ENCODE assay signal across 8 cellular contexts in the genomic region with DNA sequence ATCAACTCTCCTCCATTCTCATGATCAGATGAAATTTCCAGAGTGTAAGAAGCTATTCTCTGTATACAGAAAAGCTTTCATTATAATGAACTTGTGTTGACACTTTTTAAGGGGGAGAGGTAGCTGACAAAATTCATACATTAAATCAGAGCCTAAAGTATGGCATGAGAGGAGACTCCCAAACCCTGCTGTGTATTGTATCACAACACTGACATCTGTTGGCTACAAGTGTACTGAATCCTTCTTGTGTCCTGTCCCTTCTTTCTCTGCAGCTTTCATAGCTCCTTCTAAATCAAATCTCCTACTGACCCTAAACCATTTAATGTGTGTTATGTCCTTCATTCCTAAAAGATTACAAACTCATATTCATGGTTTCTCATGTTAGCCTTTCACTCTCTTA.
A peak's percentile ranks its signal among the peaks of the same experiment; 100 is the strongest.
DNase-seq lines count a peak whose midpoint lies in the region; ATAC-seq and TF ChIP-seq lines count a peak whose summit lies in the region.

No MANE protein-coding gene starts in this region.

- ATAC-seq in natural killer cell treated with Interleukin-12 subunit alpha and Interleukin-12 subunit beta and Interleukin-15 and Interleukin-18, amount 100 ng/mL, for 72 hours, result no peak

- no peak overlapping the region for H3K27ac ChIP-seq in OCI-LY1 (ENCODE audit: low read depth, low read length, poor library complexity, severe bottlenecking)

- DNase-seq in DMS79 treated with DMSO at 0.1 percent for 48 hours (lab: John Stamatoyannopoulos, UW) (peak; percentile 73), HT1080 (ENCODE audit: low read depth) (peak; percentile 33), epithelial cell of proximal tubule (ENCODE audit: low read depth) (no peak), pons (ENCODE audit: low spot score) (peak; percentile 83), NOMO-1 treated with DMSO at 0.1 percent for 48 hours (lab: John Stamatoyannopoulos, UW; ENCODE audit: unreplicated experiment) (no peak)
- no peak for DNase-seq in natural killer cell treated with Interleukin-12 subunit alpha and Interleukin-12 subunit beta and Interleukin-15 and Interleukin-18, amount 100 ng/mL, for 72 hours (ENCODE audit: low spot score)
- DNase-seq in activated naive CD4-positive, alpha-beta T cell treated with Interleukin-2 at 50 U/mL for 16 hours, result no peak

- H3K27ac Mint-ChIP-seq in natural killer cell treated with Interleukin-12 subunit alpha and Interleukin-12 subunit beta and Interleukin-15 and Interleukin-18, amount 100 ng/mL, for 72 hours, result no peak overlapping the region

- no peaks in the 10 kb centered on the region for H4K20me1 ChIP-seq in OCI-LY1 (ENCODE audit: insufficient read depth, low read length)

- H3K36me3 Mint-ChIP-seq in natural killer cell treated with Interleukin-12 subunit alpha and Interleukin-12 subunit beta and Interleukin-15 and Interleukin-18, amount 100 ng/mL, for 72 hours, result no peaks in the 10 kb centered on the region

- no peak overlapping the region for H2AFZ ChIP-seq in OCI-LY1 (ENCODE audit: low read length)

- H3K4me1 Mint-ChIP-seq in natural killer cell treated with Interleukin-12 subunit alpha and Interleukin-12 subunit beta and Interleukin-15 and Interleukin-18, amount 100 ng/mL, for 72 hours (ENCODE audit: low read depth in 2 of 2), result no peaks in the 10 kb centered on the region

- no peaks in the 10 kb centered on the region for H3K9me2 ChIP-seq in OCI-LY1 (ENCODE audit: low read depth, low read length)

- no peaks in the 10 kb centered on the region for H3K36me3 ChIP-seq in OCI-LY1 (ENCODE audit: insufficient read depth, low read length)

- TF ChIP-seq CTCF in OCI-LY1 (IDR thresholded peaks at IDR 0.05; ENCODE audit: low read length) (peak; percentile 64), epithelial cell of proximal tubule (conservative IDR thresholded peaks at IDR 0.05; ENCODE audit: low read depth, low read length) (peak; percentile 60)

- no peaks in the 10 kb centered on the region for H3K9me3 ChIP-seq in OCI-LY1 (ENCODE audit: low read length)

- H3K4me3 Mint-ChIP-seq in natural killer cell treated with Interleukin-12 subunit alpha and Interleukin-12 subunit beta and Interleukin-15 and Interleukin-18, amount 100 ng/mL, for 72 hours, result no peak overlapping the region

- no peaks in the 10 kb centered on the region for H3K9me3 Mint-ChIP-seq in natural killer cell treated with Interleukin-12 subunit alpha and Interleukin-12 subunit beta and Interleukin-15 and Interleukin-18, amount 100 ng/mL, for 72 hours

- no peaks in the 10 kb centered on the region for H3F3A ChIP-seq in OCI-LY1 (ENCODE audit: insufficient read depth, low read length)

- H3K79me2 ChIP-seq in OCI-LY1 (ENCODE audit: insufficient read depth, low read length), result no peaks in the 10 kb centered on the region

- H3K4me1 ChIP-seq in OCI-LY1 (ENCODE audit: insufficient read depth, low read length, severe bottlenecking), result no peaks in the 10 kb centered on the region

- H3K4me3 ChIP-seq in OCI-LY1 (ENCODE audit: low read depth, low read length, poor library complexity, severe bottlenecking) (no peak overlapping the region), epithelial cell of proximal tubule (ENCODE audit: low read depth, low read length) (no peak overlapping the region)

- peaks cover 34 to 53% of the 10 kb centered on the region in 2 donors for H3K27me3 Mint-ChIP-seq in natural killer cell treated with Interleukin-12 subunit alpha and Interleukin-12 subunit beta and Interleukin-15 and Interleukin-18, amount 100 ng/mL, for 72 hours

- no peak overlapping the region for H3K9ac ChIP-seq in OCI-LY1 (ENCODE audit: low read length)

- no peak overlapping the region for H3K4me2 ChIP-seq in OCI-LY1 (ENCODE audit: low read length)

- H3K27me3 ChIP-seq in OCI-LY1 (ENCODE audit: insufficient read depth, low read length), result no peaks in the 10 kb centered on the region

Comparison
In these comparisons a context has a peak if more than half of its experiments do, and no peak if none do; other contexts are left out.
1. DNase-seq: peak in DMS79 treated with DMSO at 0.1 percent for 48 hours (single experiment), HT1080 (single experiment) and pons (single experiment); none in epithelial cell of proximal tubule (single experiment), NOMO-1 treated with DMSO at 0.1 percent for 48 hours (single experiment), natural killer cell treated with Interleukin-12 subunit alpha and Interleukin-12 subunit beta and Interleukin-15 and Interleukin-18, amount 100 ng/mL, for 72 hours (single experiment) and activated naive CD4-positive, alpha-beta T cell treated with Interleukin-2 at 50 U/mL for 16 hours (single experiment).